21 cellular contexts compared by ENCODE assay signal in genomic region chr4:149738156-149738555, GRCh38.
"Had no signal": no experiment of that assay in that cellular context is flagged by ENCODE, and none has a peak within 500 bp of the region (broad histone marks: within the 10 kb centered on the region; RNA-seq: fewer than 3 reads in every experiment).

No MANE protein-coding gene starts in this region.

- FAIRE-seq: endometrium, frontal cortex, islet of Langerhans had no signal

- H3K9me3 ChIP-seq: heart left ventricle, ovary, right atrium auricular region, suprapubic skin, thyroid gland, upper lobe of left lung, uterus had no signal

- H3K4me3 ChIP-seq: heart left ventricle, ovary, right atrium auricular region, smooth muscle cell, suprapubic skin, thyroid gland, upper lobe of left lung, uterus had no signal

- DNase-seq: cortex of kidney; effector memory CD4-positive, alpha-beta T cell; heart left ventricle; hippocampal formation; kidney glomerular epithelial cell; mesendoderm; naive thymus-derived CD8-positive, alpha-beta T cell; nucleus accumbens; ovary; stimulated activated CD4-positive, alpha-beta T cell treated with anti-CD3 and anti-CD28 coated beads, Interleukin-2, amount 100 ng/mL, for 48 hours; stimulated activated naive CD4-positive, alpha-beta T cell treated with Interleukin-2 at 50 U/mL for 16 hours; thyroid gland; upper lobe of left lung; uterus had no signal

- H3K4me2 ChIP-seq: smooth muscle cell had no signal

- ATAC-seq: esophagus mucosa; heart left ventricle; naive thymus-derived CD8-positive, alpha-beta T cell had no signal

- H3K4me1 ChIP-seq: heart left ventricle, right atrium auricular region, suprapubic skin, thyroid gland, upper lobe of left lung, uterus had no signal

- H3K27ac ChIP-seq: heart left ventricle, ovary, right atrium auricular region, suprapubic skin, thyroid gland, upper lobe of left lung, uterus had no signal

- H3K27me3 ChIP-seq: heart left ventricle, ovary, right atrium auricular region, suprapubic skin, thyroid gland, upper lobe of left lung, uterus had no signal

- H3K36me3 ChIP-seq: heart left ventricle, ovary, right atrium auricular region, suprapubic skin, thyroid gland, upper lobe of left lung, uterus had no signal
